Comparison of ENCODE assay signal across 14 cellular contexts in genomic region chr14:65259000-65259399, GRCh38.
DNase-seq lines count a peak whose midpoint lies in the region; ATAC-seq and TF ChIP-seq lines count a peak whose summit lies in the region.
"Had no signal": no experiment of that assay in that cellular context is flagged by ENCODE, and none has a peak within 500 bp of the region (broad histone marks: within the 10 kb centered on the region; RNA-seq: fewer than 3 reads in every experiment).

No MANE protein-coding gene starts in this region.

- no peak overlapping the region for H4K5ac ChIP-seq in IMR-90 (ENCODE audit: low read depth, low read length)

- H2AK5ac ChIP-seq in IMR-90 (ENCODE audit: low read depth, low read length) (peak overlapping the region; percentile 70), trophoblast cell (ENCODE audit: low read length) (no peak overlapping the region)

- H3K9me3 Mint-ChIP-seq in Caco-2 (ENCODE audit: unreplicated experiment), result peaks cover 31% of the 10 kb centered on the region

- no peak overlapping the region for H3K4me3 Mint-ChIP-seq in Caco-2 (ENCODE audit: unreplicated experiment)
- H3K4me3 Mint-ChIP-seq: H9 had no signal

- H3K79me1 ChIP-seq in IMR-90 (ENCODE audit: low read depth in 1 of 2, low read length in 2 of 2) (no peaks in the 10 kb centered on the region), trophoblast cell (ENCODE audit: low read length) (peaks cover 33% of the 10 kb centered on the region)

- dilution Hi-C loops in IMR-90 (cut with HindIII; ENCODE audit: low sequenced_read_pairs, unreplicated experiment), result no loop called here

- no peak overlapping the region for H3K56ac ChIP-seq in IMR-90 (ENCODE audit: extremely low read depth, insufficient read depth, low read length)

- H3K18ac ChIP-seq in IMR-90 (ENCODE audit: low read depth, low read length), result no peak overlapping the region
- no peak overlapping the region for H3K18ac ChIP-seq in trophoblast cell (ENCODE audit: low read length)

- no peaks in the 10 kb centered on the region for H4K20me1 ChIP-seq in IMR-90 (ENCODE audit: insufficient read depth, low read length)

- H4K8ac ChIP-seq in IMR-90 (ENCODE audit: low read depth in 2 of 2, low read length in 2 of 2) (no peak overlapping the region), trophoblast cell (ENCODE audit: low read depth, low read length) (no peak overlapping the region)

- peaks cover 26% of the 10 kb centered on the region for H3K4me1 Mint-ChIP-seq in Caco-2 (ENCODE audit: low read depth, unreplicated experiment)

- H2BK120ac ChIP-seq in IMR-90 (ENCODE audit: low read depth, low read length), result 0 out of 2 replicates have a peak overlapping the region, but pooled peaks have one; percentile 9
- H2BK120ac ChIP-seq in trophoblast cell (ENCODE audit: insufficient read depth, low read length, poor library complexity), result no peak overlapping the region

- H2BK15ac ChIP-seq in IMR-90 (ENCODE audit: low read depth, low read length), result peak overlapping the region; percentile 70; the same call in 1 of the 3 replicates

- no peak for TF ChIP-seq RAD21 in IMR-90 (IDR thresholded peaks at IDR 0.05; ENCODE audit: low read length)

- H4K91ac ChIP-seq in IMR-90 (ENCODE audit: insufficient read depth, low read depth, low read length), result peak overlapping the region; percentile 39; the same call in 1 of the 2 replicates
- no peak overlapping the region for H4K91ac ChIP-seq in trophoblast cell (ENCODE audit: low read depth, low read length)

- H3K4me3 ChIP-seq in Caco-2 (ENCODE audit: low read depth, low read length) (no peak overlapping the region), IMR-90 (ENCODE audit: insufficient read depth, low read depth, low read length) (no peak overlapping the region), brain microvascular endothelial cell (ENCODE audit: low read depth, low read length) (no peak overlapping the region), trophoblast cell (ENCODE audit: low read depth, low read length) (no peak overlapping the region)

- CTCF ChIA-PET in Caco-2 (lab: Charles Lee), result no interaction called here
- CTCF ChIA-PET in IMR-90 (lab: Yijun Ruan, JAX), result no interaction called here

- in situ Hi-C loops in IMR-90 (cut with MboI; ENCODE audit: low sequenced_read_pairs), result no loop called here
- in situ Hi-C loops in brain microvascular endothelial cell (cut with HindIII; ENCODE audit: low pct_ligation_motif_present, low sequenced_read_pairs), result no loop called here

- H2AK9ac ChIP-seq in IMR-90 (replicated peaks; ENCODE audit: low read depth, low read length, poor library complexity), result no peak overlapping the region

- POLR2A ChIA-PET in Caco-2 (lab: Charles Lee) (interaction anchor here (0.8 kb wide), 1 partner anchor 153 kb away, joined by 5 read pairs; the partner anchor contains the start of gene FUT8), IMR-90 (lab: Charles Lee; ENCODE audit: unreplicated experiment) (no interaction called here)

- peaks cover 5% of the 10 kb centered on the region for H3K79me2 ChIP-seq in trophoblast cell (ENCODE audit: control insufficient read depth, insufficient read depth, low read length, poor library complexity)

- peak overlapping the region; percentile 13; the same call in 1 of the 2 replicates for H2BK20ac ChIP-seq in IMR-90 (ENCODE audit: low read depth, low read length)

- H3K27me3 ChIP-seq in Caco-2 (replicated peaks; ENCODE audit: control insufficient read depth, insufficient read depth, low read length) (no peaks in the 10 kb centered on the region), IMR-90 (ENCODE audit: control insufficient read depth, insufficient read depth, low read length) (no peaks in the 10 kb centered on the region), brain microvascular endothelial cell (replicated peaks) (no peaks in the 10 kb centered on the region), trophoblast cell (ENCODE audit: insufficient read depth, low read length) (no peaks in the 10 kb centered on the region)

- H3K4me1 ChIP-seq in Caco-2 (peaks cover 48% of the 10 kb centered on the region), IMR-90 (ENCODE audit: control insufficient read depth, insufficient read depth, low read length) (peaks cover 28% of the 10 kb centered on the region), trophoblast cell (ENCODE audit: control insufficient read depth in 1 of 2, insufficient read depth in 2 of 2, low read length in 2 of 2) (peaks cover 26 to 28% of the 10 kb centered on the region in 2 experiments)

- H2AFZ ChIP-seq in IMR-90 (replicated peaks; ENCODE audit: low read length, poor library complexity) (no peak overlapping the region), trophoblast cell (ENCODE audit: insufficient read depth, low read length, poor library complexity) (no peak overlapping the region)

- peak overlapping the region; percentile 15; the same call in 1 of the 2 replicates for H3K4ac ChIP-seq in IMR-90 (ENCODE audit: low read depth, low read length)
- H3K4ac ChIP-seq in trophoblast cell (ENCODE audit: low read depth, low read length), result no peak overlapping the region

- H3K14ac ChIP-seq in IMR-90 (replicated peaks; ENCODE audit: low read depth, low read length) (no peak overlapping the region), trophoblast cell (ENCODE audit: low read length) (no peak overlapping the region)

- ATAC-seq in IMR-90 (ENCODE audit: low read depth) (no peak), GM18498 (IDR thresholded peaks at IDR 0.05; ENCODE audit: unreplicated experiment) (no peak)

- no peak overlapping the region for H3K9ac ChIP-seq in IMR-90 (ENCODE audit: low read depth, low read length)
- no peak overlapping the region for H3K9ac ChIP-seq in trophoblast cell (ENCODE audit: low read length)

- H3K27ac ChIP-seq in IMR-90 (ENCODE audit: insufficient read depth, low read length) (no peak overlapping the region), brain microvascular endothelial cell (peak overlapping the region; percentile 48), trophoblast cell (ENCODE audit: low read depth, low read length) (no peak overlapping the region)
- H3K27ac ChIP-seq: HL-60 had no signal

- H3K23ac ChIP-seq in IMR-90 (ENCODE audit: low read depth, low read length) (no peak overlapping the region), trophoblast cell (ENCODE audit: low read length) (no peak overlapping the region)

- peak overlapping the region; percentile 32 for H3K27ac Mint-ChIP-seq in Caco-2 (ENCODE audit: unreplicated experiment)
- H3K27ac Mint-ChIP-seq: H9 had no signal

- H3K36me3 ChIP-seq in Caco-2 (ENCODE audit: control insufficient read depth, insufficient read depth, low read length), result no peaks in the 10 kb centered on the region
- no peaks in the 10 kb centered on the region for H3K36me3 ChIP-seq in IMR-90 (ENCODE audit: control insufficient read depth, insufficient read depth, low read length)
- H3K36me3 ChIP-seq in brain microvascular endothelial cell (replicated peaks), result no peaks in the 10 kb centered on the region
- no peaks in the 10 kb centered on the region for H3K36me3 ChIP-seq in trophoblast cell (ENCODE audit: control insufficient read depth in 1 of 2, insufficient read depth in 2 of 2, low read length in 2 of 2)

- peaks cover 9% of the 10 kb centered on the region for H3K9me1 ChIP-seq in IMR-90 (ENCODE audit: insufficient read depth, low read length)

- no peak overlapping the region for H4K12ac ChIP-seq in trophoblast cell (ENCODE audit: low read depth, low read length)

- no CpG with 5 or more reads among the region's 2 CpGs for WGBS in IMR-90 (ENCODE audit: extremely low coverage in 2 of 2, insufficient read length in 1 of 2), 2 experiments
- no CpG with 5 or more reads among the region's 2 CpGs for whole genome bisulfite sequencing in trophoblast cell (ENCODE audit: extremely low coverage, insufficient coverage, insufficient read length)

- H2BK12ac ChIP-seq in trophoblast cell (ENCODE audit: low read length), result peak overlapping the region; percentile 53

- intact Hi-C loops in Caco-2 (cut with micrococcal nuclease; ENCODE audit: unreplicated experiment) (no loop called here), IMR-90 (cut with micrococcal nuclease) (loop anchor here (1.0 kb wide), 1 partner anchor 153 kb away; the partner anchor contains the start of gene FUT8)

- no peaks in the 10 kb centered on the region for H3K27me3 Mint-ChIP-seq in Caco-2 (ENCODE audit: insufficient read depth, unreplicated experiment)

- peaks cover 26% of the 10 kb centered on the region for H3K36me3 Mint-ChIP-seq in Caco-2 (ENCODE audit: insufficient read depth, unreplicated experiment)

- H3K9me3 ChIP-seq in Caco-2 (peaks cover 20% of the 10 kb centered on the region), IMR-90 (ENCODE audit: control insufficient read depth, insufficient read depth, low read length) (peaks cover 8% of the 10 kb centered on the region), trophoblast cell (ENCODE audit: insufficient read depth, low read depth, low read length) (peaks cover 2% of the 10 kb centered on the region)

- peak overlapping the region; percentile 42 for H2BK5ac ChIP-seq in IMR-90 (ENCODE audit: low read depth, low read length, poor library complexity, severe bottlenecking)
- H2BK5ac ChIP-seq in trophoblast cell (ENCODE audit: low read depth, low read length, poor library complexity), result peak overlapping the region; percentile 47

- no peak for TF ChIP-seq POLR2A in IMR-90 (IDR thresholded peaks at IDR 0.05; ENCODE audit: low read depth, low read length)

- H3K4me2 ChIP-seq in IMR-90 (ENCODE audit: low read depth, low read length) (no peak overlapping the region), trophoblast cell (ENCODE audit: low read length) (no peak overlapping the region)

- BruUV-seq in Caco-2 (replicated peaks; lab: Mats Ljungman, UMichigan) (no TSS peak), IMR-90 (replicated peaks; lab: Mats Ljungman, UMichigan) (no TSS peak)

- DNase-seq in Caco-2, result no peak
- no peak for DNase-seq in IMR-90
- no peak for DNase-seq in brain microvascular endothelial cell
- no peak for DNase-seq in trophoblast cell
- DNase-seq in activated CD4-positive, alpha-beta T cell treated with anti-CD3 and anti-CD28 coated beads for 48 hours, result no peak
- DNase-seq in ecto neural progenitor cell (ENCODE audit: low spot score), result no peak
- DNase-seq: COR-L47, H9, KBM-7, NCI-H1436 treated with DMSO at 0.1 percent for 48 hours, NCI-H2081, NCI-H748 treated with DMSO at 0.1 percent for 48 hours had no signal

- TF ChIP-seq CTCF in Caco-2 (IDR thresholded peaks at IDR 0.05; ENCODE audit: insufficient read depth in 1 of 2, low read depth in 1 of 2, low read length in 1 of 2, severe bottlenecking in 1 of 2, unreplicated experiment in 1 of 2), result no peak
- no peak for TF ChIP-seq CTCF in IMR-90 (conservative IDR thresholded peaks at IDR 0.05; ENCODE audit: low read depth, low read length)
- TF ChIP-seq CTCF in brain microvascular endothelial cell (IDR thresholded peaks at IDR 0.05; ENCODE audit: low read depth, low read length, missing control alignments), result no peak

TF ChIP-seq in IMR-90, 13 proteins besides CTCF, POLR2A, EP300 and RAD21 (continues in another document):
- TF ChIP-seq NFE2L2 (IDR thresholded peaks at IDR 0.05; ENCODE audit: low read depth, low read length), result no peak
